Comparison of ENCODE assay signal across 8 cellular contexts in the genomic region with DNA sequence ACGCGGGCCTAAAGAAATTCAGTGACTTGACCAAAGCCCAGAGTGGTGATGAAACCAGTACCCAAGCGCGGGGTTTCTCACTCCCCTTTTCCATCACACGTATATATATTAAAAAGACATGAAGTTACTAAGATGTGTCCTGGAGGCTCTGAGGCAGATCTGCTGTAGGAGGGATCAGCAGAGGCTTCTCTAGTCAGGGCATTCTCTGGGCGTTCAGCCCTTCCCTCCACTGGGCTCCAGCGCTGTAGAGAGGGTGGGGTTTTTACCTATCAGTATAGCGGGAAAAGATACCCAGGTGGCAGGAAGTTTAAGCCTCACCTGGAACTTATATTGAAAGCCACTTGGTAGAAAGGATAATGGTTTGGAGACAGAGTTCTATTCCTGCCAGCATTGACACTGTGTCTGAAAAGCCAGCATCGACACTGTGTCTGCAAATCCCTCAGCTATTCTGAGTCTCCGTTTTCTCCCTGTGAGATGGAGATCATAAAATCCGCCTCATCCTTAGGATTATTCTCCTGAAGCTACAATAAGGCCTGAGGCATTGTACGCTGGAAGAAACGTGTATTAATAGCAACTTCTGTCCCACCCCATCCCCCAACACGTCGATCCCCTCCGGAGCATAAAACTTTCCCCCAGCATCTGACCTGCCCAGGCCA. TPM values are rescaled to one million over a fixed set of nuclear protein-coding genes. Genes with fewer than 3 reads are reported as not detected.
DNase-seq lines count a peak whose midpoint lies in the region; ATAC-seq, FAIRE-seq and TF ChIP-seq lines count a peak whose summit lies in the region.

No MANE protein-coding gene starts in this region.

- H3K27me3 ChIP-seq in GM06990 (replicated peaks; ENCODE audit: control insufficient read depth, insufficient read depth, low read length) (no peaks in the 10 kb centered on the region), mammary epithelial cell (ENCODE audit: insufficient read depth, low read length) (no peaks in the 10 kb centered on the region), uterus (no peaks in the 10 kb centered on the region)

- dilution Hi-C loops in mammary epithelial cell (cut with HindIII; ENCODE audit: low sequenced_read_pairs): no loop called here

- H3K79me2 ChIP-seq in mammary epithelial cell (ENCODE audit: insufficient read depth, low read length): no peaks in the 10 kb centered on the region

- H4K20me1 ChIP-seq in mammary epithelial cell (ENCODE audit: insufficient read depth, low read length): no peaks in the 10 kb centered on the region

- TF ChIP-seq POLR2A in uterus (IDR thresholded peaks at IDR 0.05): no peak
- TF ChIP-seq POLR2A in H54 (IDR thresholded peaks at IDR 0.05; ENCODE audit: low read depth, low read length): no peak

- peak overlapping the region; percentile 41 for H3K9ac ChIP-seq in mammary epithelial cell (ENCODE audit: insufficient read depth, low read length)

- peak overlapping the region; percentile 84 for H2AFZ ChIP-seq in mammary epithelial cell (ENCODE audit: low read depth, low read length)

- no peak for DNase-seq in GM06990 (ENCODE audit: extremely low read depth, insufficient read length)
- peak; percentile 23 for DNase-seq in NCI-H146 treated with DMSO at 0.1 percent for 48 hours (lab: John Stamatoyannopoulos, UW; ENCODE audit: unreplicated experiment)
- DNase-seq in mammary epithelial cell: no peak
- DNase-seq in uterus: peak in 1 of 2 donors; percentile 40
- DNase-seq in SW 1271 (lab: John Stamatoyannopoulos, UW): no peak
- no peak for DNase-seq in H54 (ENCODE audit: insufficient read length, low spot score)

- H3K4me3 ChIP-seq in GM06990 (replicated peaks; ENCODE audit: low read depth, low read length): peak overlapping the region; percentile 74
- peak overlapping the region; percentile 48 to 61 (median 60) for H3K4me3 ChIP-seq in mammary epithelial cell (replicated peaks in 1 of 3; ENCODE audit: insufficient read depth in 1 of 3, low read depth in 2 of 3, low read length in 3 of 3)
- peak overlapping the region; percentile 90 for H3K4me3 ChIP-seq in mesodermal cell (ENCODE audit: extremely low read depth, insufficient read depth, low read length, poor library complexity, severe bottlenecking)
- peak overlapping the region; percentile 93 for H3K4me3 ChIP-seq in uterus

- BruUV-seq in mammary epithelial cell (replicated peaks; lab: Mats Ljungman, UMichigan): no TSS peak

- CTCF ChIA-PET in mammary epithelial cell (lab: Charles Lee; ENCODE audit: low non-redundant PET): no interaction called here

- H3K4me1 ChIP-seq in mammary epithelial cell (ENCODE audit: insufficient read depth, low read length) (peaks cover 7% of the 10 kb centered on the region), mesodermal cell (ENCODE audit: control insufficient read depth, insufficient read depth, low read length, poor library complexity, severe bottlenecking) (peaks cover 25% of the 10 kb centered on the region), uterus (peaks cover 0 to 5% of the 10 kb centered on the region in 2 donors)

- intact Hi-C loops in mammary epithelial cell (cut with micrococcal nuclease) (loop anchor here (2.0 kb wide), 1 partner anchor 14 kb away; no protein-coding TSS in a partner anchor), uterus (cut with DNase I; ENCODE audit: low total_unique reads) (no loop called here)

- H3K27ac ChIP-seq in mammary epithelial cell (ENCODE audit: insufficient read depth, low read depth, low read length): no peak overlapping the region
- peak overlapping the region; percentile 71 for H3K27ac ChIP-seq in mesodermal cell (ENCODE audit: low read depth, low read length, severe bottlenecking)
- H3K27ac ChIP-seq in uterus: peak overlapping the region; percentile 98 to 99

- peaks cover 5% of the 10 kb centered on the region for H3K36me3 ChIP-seq in GM06990 (ENCODE audit: control insufficient read depth, insufficient read depth, low read length)
- no peaks in the 10 kb centered on the region for H3K36me3 ChIP-seq in mammary epithelial cell (ENCODE audit: insufficient read depth, low read length)
- peaks cover 25% of the 10 kb centered on the region for H3K36me3 ChIP-seq in mesodermal cell (ENCODE audit: control insufficient read depth, insufficient read depth, low read length)
- no peaks in the 10 kb centered on the region for H3K36me3 ChIP-seq in uterus

- WGBS in mammary epithelial cell (ENCODE audit: low coverage, missing lambda C conversion rate): 49% methylated on average over 12 of the region's 16 CpGs
- WGBS in mesodermal cell (ENCODE audit: insufficient coverage in 2 of 2), 2 experiments: 11 to 33% methylated on average over 9 of the region's 16 CpGs

- in situ Hi-C loops in mammary epithelial cell (cut with MboI; ENCODE audit: low sequenced_read_pairs in 2 of 2): no loop called here

- FAIRE-seq in H54 (lab: Jason Lieb, UNC): no peak

- H3K9me3 ChIP-seq in mammary epithelial cell (replicated peaks; ENCODE audit: insufficient read depth, low read length): no peaks in the 10 kb centered on the region
- no peaks in the 10 kb centered on the region for H3K9me3 ChIP-seq in mesodermal cell (ENCODE audit: control insufficient read depth, low read length)
- no peaks in the 10 kb centered on the region for H3K9me3 ChIP-seq in uterus

- TF ChIP-seq CTCF in GM06990 (IDR thresholded peaks at IDR 0.05; ENCODE audit: insufficient read depth, low read length, poor library complexity, severe bottlenecking): no peak
- TF ChIP-seq CTCF in mammary epithelial cell (conservative IDR thresholded peaks at IDR 0.05 in 1 of 2, IDR thresholded peaks at IDR 0.05 in 1 of 2; ENCODE audit: extremely low read depth in 1 of 2, insufficient read depth in 1 of 2, low read depth in 1 of 2, low read length in 2 of 2): no peak
- no peak for TF ChIP-seq CTCF in uterus (IDR thresholded peaks at IDR 0.05)

- peak overlapping the region; percentile 94 for H3K4me2 ChIP-seq in mammary epithelial cell (ENCODE audit: insufficient read depth, low read depth, low read length)

- no peak for ATAC-seq in HG02763 (IDR thresholded peaks at IDR 0.05; ENCODE audit: unreplicated experiment)

RNA-seq across cellular contexts. Expression of a gene that starts 0.8 kb away (rescaled TPM):
- total RNA-seq in mammary epithelial cell: 1 to 10 TPM; 3.1 to 3.3 TPM
- polyA plus RNA-seq in mammary epithelial cell: 1.6 TPM
- 6.5 TPM for polyA minus RNA-seq in mammary epithelial cell
- polyA plus RNA-seq in mesodermal cell (2013, experiment 1 of 2): 73.5 TPM
- 65.1 TPM for polyA plus RNA-seq in mesodermal cell (2013, experiment 2 of 2)
- 10 to 100 TPM; 18.4 to 95.6 (median 36.2) TPM for total RNA-seq in uterus

Comparison
In these comparisons a context has a peak if more than half of its experiments do, and no peak if none do; other contexts are left out.
1. RNA of a gene that starts 0.8 kb away (total RNA-seq): 18.4 to 95.6 TPM in uterus; 3.1 to 3.3 TPM in mammary epithelial cell; every median in the first group is over 4 times any median in the second.
2. Peak in every context shown above with its lines, with median percentiles within 50 percentile points of each other: H3K4me3 ChIP-seq.